Comparison of ENCODE assay signal across 1 cellular context in the genomic region with DNA sequence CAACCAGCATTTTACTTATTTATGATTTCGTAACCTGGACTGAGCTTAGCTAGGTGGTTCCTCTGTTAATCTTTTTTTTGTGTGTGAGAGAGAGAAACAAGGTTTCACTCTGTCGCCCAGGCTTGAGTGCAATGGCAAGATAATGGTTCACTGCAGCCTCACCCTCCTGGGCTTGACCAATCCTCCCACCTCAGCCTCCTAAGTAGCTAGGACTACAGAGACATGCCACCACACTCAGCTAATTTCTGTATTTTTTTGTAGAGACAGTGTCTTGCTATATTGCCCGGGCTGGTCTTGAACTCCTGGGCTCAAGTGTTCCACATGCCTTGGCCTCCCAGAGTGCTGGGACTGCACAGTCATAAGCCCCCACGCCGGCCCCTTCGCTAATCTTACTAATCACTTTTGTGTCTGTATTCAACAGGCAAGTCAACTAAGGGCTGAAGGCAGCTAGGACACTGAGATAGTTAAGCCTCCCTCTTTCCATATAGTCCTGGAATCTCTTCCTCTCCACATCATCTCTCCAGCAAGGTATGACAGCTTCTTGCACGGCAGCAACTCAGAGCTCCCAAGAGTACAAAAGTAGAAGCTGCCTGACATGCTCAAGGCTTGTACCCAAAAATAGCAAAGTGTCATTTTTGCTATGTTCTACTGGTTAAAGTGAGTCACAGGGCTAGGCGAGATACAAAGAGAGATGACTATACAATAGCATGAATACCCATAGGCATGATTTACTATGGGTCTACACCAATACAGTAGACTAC.
TF ChIP-seq lines count a peak whose summit lies in the region.

No MANE protein-coding gene starts in this region.

TF ChIP-seq in K562, 482 proteins besides CTCF, POLR2A, EP300 and RAD21 (continued from another document and continues in another):
- TF ChIP-seq, protein P1, sequence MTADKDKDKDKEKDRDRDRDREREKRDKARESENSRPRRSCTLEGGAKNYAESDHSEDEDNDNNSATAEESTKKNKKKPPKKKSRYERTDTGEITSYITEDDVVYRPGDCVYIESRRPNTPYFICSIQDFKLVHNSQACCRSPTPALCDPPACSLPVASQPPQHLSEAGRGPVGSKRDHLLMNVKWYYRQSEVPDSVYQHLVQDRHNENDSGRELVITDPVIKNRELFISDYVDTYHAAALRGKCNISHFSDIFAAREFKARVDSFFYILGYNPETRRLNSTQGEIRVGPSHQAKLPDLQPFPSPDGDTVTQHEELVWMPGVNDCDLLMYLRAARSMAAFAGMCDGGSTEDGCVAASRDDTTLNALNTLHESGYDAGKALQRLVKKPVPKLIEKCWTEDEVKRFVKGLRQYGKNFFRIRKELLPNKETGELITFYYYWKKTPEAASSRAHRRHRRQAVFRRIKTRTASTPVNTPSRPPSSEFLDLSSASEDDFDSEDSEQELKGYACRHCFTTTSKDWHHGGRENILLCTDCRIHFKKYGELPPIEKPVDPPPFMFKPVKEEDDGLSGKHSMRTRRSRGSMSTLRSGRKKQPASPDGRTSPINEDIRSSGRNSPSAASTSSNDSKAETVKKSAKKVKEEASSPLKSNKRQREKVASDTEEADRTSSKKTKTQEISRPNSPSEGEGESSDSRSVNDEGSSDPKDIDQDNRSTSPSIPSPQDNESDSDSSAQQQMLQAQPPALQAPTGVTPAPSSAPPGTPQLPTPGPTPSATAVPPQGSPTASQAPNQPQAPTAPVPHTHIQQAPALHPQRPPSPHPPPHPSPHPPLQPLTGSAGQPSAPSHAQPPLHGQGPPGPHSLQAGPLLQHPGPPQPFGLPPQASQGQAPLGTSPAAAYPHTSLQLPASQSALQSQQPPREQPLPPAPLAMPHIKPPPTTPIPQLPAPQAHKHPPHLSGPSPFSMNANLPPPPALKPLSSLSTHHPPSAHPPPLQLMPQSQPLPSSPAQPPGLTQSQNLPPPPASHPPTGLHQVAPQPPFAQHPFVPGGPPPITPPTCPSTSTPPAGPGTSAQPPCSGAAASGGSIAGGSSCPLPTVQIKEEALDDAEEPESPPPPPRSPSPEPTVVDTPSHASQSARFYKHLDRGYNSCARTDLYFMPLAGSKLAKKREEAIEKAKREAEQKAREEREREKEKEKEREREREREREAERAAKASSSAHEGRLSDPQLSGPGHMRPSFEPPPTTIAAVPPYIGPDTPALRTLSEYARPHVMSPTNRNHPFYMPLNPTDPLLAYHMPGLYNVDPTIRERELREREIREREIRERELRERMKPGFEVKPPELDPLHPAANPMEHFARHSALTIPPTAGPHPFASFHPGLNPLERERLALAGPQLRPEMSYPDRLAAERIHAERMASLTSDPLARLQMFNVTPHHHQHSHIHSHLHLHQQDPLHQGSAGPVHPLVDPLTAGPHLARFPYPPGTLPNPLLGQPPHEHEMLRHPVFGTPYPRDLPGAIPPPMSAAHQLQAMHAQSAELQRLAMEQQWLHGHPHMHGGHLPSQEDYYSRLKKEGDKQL (CRISPR knock-in tag; IDR thresholded peaks at IDR 0.05; ENCODE audit: borderline replicate concordance) = no peak
- TF ChIP-seq FOXM1 (IDR thresholded peaks at IDR 0.05; ENCODE audit: low read depth) = no peak
- no peak for TF ChIP-seq FOXM1 (CRISPR knock-in tag; IDR thresholded peaks at IDR 0.05; ENCODE audit: low read depth)
- 0 out of 4 replicates have a peak, but pooled peaks of 1 of the 2 experiments have one; percentile 5 for TF ChIP-seq MAZ (CRISPR knock-in tag; conservative IDR thresholded peaks at IDR 0.05 in 1 of 2, IDR thresholded peaks at IDR 0.05 in 1 of 2)
- 0 out of 4 replicates have a peak, but pooled peaks of 1 of the 2 experiments have one; percentile 21 for TF ChIP-seq TBL1XR1 (IDR thresholded peaks at IDR 0.05; ENCODE audit: low read length in 2 of 2)
- peak; percentile 61 for TF ChIP-seq MEIS2 (IDR thresholded peaks at IDR 0.05; ENCODE audit: partially characterized antibody)
- TF ChIP-seq MTA2 (IDR thresholded peaks at IDR 0.05; ENCODE audit: low read depth) = no peak
- TF ChIP-seq, protein P2, sequence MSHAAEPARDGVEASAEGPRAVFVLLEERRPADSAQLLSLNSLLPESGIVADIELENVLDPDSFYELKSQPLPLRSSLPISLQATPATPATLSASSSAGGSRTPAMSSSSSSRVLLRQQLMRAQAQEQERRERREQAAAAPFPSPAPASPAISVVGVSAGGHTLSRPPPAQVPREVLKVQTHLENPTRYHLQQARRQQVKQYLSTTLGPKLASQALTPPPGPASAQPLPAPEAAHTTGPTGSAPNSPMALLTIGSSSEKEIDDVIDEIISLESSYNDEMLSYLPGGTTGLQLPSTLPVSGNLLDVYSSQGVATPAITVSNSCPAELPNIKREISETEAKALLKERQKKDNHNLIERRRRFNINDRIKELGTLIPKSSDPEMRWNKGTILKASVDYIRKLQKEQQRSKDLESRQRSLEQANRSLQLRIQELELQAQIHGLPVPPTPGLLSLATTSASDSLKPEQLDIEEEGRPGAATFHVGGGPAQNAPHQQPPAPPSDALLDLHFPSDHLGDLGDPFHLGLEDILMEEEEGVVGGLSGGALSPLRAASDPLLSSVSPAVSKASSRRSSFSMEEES (CRISPR knock-in tag; IDR thresholded peaks at IDR 0.05) = no peak
- TF ChIP-seq NFYB (IDR thresholded peaks at IDR 0.05; ENCODE audit: extremely low read depth, insufficient read length) = no peak
- peak; percentile 51; the same call in 1 of the 2 replicates for TF ChIP-seq TAL1 (IDR thresholded peaks at IDR 0.05)
- TF ChIP-seq DACH1 (IDR thresholded peaks at IDR 0.05; ENCODE audit: partially characterized antibody) = no peak
- TF ChIP-seq, protein P3, sequence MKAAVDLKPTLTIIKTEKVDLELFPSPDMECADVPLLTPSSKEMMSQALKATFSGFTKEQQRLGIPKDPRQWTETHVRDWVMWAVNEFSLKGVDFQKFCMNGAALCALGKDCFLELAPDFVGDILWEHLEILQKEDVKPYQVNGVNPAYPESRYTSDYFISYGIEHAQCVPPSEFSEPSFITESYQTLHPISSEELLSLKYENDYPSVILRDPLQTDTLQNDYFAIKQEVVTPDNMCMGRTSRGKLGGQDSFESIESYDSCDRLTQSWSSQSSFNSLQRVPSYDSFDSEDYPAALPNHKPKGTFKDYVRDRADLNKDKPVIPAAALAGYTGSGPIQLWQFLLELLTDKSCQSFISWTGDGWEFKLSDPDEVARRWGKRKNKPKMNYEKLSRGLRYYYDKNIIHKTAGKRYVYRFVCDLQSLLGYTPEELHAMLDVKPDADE (conservative IDR thresholded peaks at IDR 0.05; ENCODE audit: control insufficient read depth, low read depth, low read length) = no peak
- TF ChIP-seq FUS (optimal IDR thresholded peaks at IDR 0.05; ENCODE audit: low read depth, low read length) = no peak
- TF ChIP-seq KDM1A (IDR thresholded peaks at IDR 0.05) = peak in 1 of 2 experiments; percentile 60; a peak in 2 of 4 replicates
- TF ChIP-seq, protein P4, sequence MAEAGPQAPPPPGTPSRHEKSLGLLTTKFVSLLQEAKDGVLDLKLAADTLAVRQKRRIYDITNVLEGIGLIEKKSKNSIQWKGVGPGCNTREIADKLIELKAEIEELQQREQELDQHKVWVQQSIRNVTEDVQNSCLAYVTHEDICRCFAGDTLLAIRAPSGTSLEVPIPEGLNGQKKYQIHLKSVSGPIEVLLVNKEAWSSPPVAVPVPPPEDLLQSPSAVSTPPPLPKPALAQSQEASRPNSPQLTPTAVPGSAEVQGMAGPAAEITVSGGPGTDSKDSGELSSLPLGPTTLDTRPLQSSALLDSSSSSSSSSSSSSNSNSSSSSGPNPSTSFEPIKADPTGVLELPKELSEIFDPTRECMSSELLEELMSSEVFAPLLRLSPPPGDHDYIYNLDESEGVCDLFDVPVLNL (CRISPR knock-in tag; IDR thresholded peaks at IDR 0.05; ENCODE audit: low read depth) = no peak
- no peak for TF ChIP-seq ZZZ3 (IDR thresholded peaks at IDR 0.05)
- TF ChIP-seq HMG20B (CRISPR knock-in tag; IDR thresholded peaks at IDR 0.05) = no peak
- no peak for TF ChIP-seq NR4A1 (CRISPR knock-in tag; IDR thresholded peaks at IDR 0.05)
- no peak for TF ChIP-seq NR4A1 (tag; IDR thresholded peaks at IDR 0.05)
- TF ChIP-seq MAFF (IDR thresholded peaks at IDR 0.05; ENCODE audit: low read length) = 0 out of 2 replicates have a peak, but pooled peaks have one; percentile 27
- no peak for TF ChIP-seq SETDB1 (IDR thresholded peaks at IDR 0.05; ENCODE audit: low read length)
- peak; percentile 59; the same call in 1 of the 2 replicates for TF ChIP-seq FOXP1 (CRISPR knock-in tag; IDR thresholded peaks at IDR 0.05)
- TF ChIP-seq ZNF311 (CRISPR knock-in tag; IDR thresholded peaks at IDR 0.05) = no peak
- TF ChIP-seq, protein P5, sequence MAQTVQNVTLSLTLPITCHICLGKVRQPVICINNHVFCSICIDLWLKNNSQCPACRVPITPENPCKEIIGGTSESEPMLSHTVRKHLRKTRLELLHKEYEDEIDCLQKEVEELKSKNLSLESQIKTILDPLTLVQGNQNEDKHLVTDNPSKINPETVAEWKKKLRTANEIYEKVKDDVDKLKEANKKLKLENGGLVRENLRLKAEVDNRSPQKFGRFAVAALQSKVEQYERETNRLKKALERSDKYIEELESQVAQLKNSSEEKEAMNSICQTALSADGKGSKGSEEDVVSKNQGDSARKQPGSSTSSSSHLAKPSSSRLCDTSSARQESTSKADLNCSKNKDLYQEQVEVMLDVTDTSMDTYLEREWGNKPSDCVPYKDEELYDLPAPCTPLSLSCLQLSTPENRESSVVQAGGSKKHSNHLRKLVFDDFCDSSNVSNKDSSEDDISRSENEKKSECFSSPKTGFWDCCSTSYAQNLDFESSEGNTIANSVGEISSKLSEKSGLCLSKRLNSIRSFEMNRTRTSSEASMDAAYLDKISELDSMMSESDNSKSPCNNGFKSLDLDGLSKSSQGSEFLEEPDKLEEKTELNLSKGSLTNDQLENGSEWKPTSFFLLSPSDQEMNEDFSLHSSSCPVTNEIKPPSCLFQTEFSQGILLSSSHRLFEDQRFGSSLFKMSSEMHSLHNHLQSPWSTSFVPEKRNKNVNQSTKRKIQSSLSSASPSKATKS (CRISPR knock-in tag; IDR thresholded peaks at IDR 0.05) = no peak
- TF ChIP-seq SAFB (IDR thresholded peaks at IDR 0.05; ENCODE audit: borderline replicate concordance, low read depth, low read length) = no peak
- TF ChIP-seq KLF1 (tag; IDR thresholded peaks at IDR 0.05) = no peak
- TF ChIP-seq MTA1 (IDR thresholded peaks at IDR 0.05; ENCODE audit: borderline replicate concordance) = no peak
- TF ChIP-seq ZNF12 (CRISPR knock-in tag; IDR thresholded peaks at IDR 0.05) = no peak
- TF ChIP-seq GATAD2B (IDR thresholded peaks at IDR 0.05; ENCODE audit: borderline replicate concordance) = no peak
- TF ChIP-seq, protein P6, sequence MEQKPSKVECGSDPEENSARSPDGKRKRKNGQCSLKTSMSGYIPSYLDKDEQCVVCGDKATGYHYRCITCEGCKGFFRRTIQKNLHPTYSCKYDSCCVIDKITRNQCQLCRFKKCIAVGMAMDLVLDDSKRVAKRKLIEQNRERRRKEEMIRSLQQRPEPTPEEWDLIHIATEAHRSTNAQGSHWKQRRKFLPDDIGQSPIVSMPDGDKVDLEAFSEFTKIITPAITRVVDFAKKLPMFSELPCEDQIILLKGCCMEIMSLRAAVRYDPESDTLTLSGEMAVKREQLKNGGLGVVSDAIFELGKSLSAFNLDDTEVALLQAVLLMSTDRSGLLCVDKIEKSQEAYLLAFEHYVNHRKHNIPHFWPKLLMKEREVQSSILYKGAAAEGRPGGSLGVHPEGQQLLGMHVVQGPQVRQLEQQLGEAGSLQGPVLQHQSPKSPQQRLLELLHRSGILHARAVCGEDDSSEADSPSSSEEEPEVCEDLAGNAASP (IDR thresholded peaks at IDR 0.05) = no peak
- TF ChIP-seq NONO (IDR thresholded peaks at IDR 0.05; ENCODE audit: low read depth in 2 of 2, low read length in 1 of 2) = no peak
- no peak for TF ChIP-seq NCOR1 (IDR thresholded peaks at IDR 0.05)
- 0 out of 2 replicates have a peak, but pooled peaks have one; percentile 53 for TF ChIP-seq LCOR (CRISPR knock-in tag; IDR thresholded peaks at IDR 0.05)
- 0 out of 2 replicates have a peak, but pooled peaks have one; percentile 8 for TF ChIP-seq EHMT2 (IDR thresholded peaks at IDR 0.05)
- TF ChIP-seq BMI1 (IDR thresholded peaks at IDR 0.05; ENCODE audit: low read length) = no peak
- TF ChIP-seq CBX1 (IDR thresholded peaks at IDR 0.05; ENCODE audit: low read depth) = 0 out of 2 replicates have a peak, but pooled peaks have one; percentile 41
- no peak for TF ChIP-seq HDAC3 (IDR thresholded peaks at IDR 0.05; ENCODE audit: borderline replicate concordance, partially characterized antibody)
- TF ChIP-seq PTBP1 (IDR thresholded peaks at IDR 0.05; ENCODE audit: low read depth, low read length) = no peak
- TF ChIP-seq HCFC1 (IDR thresholded peaks at IDR 0.05; ENCODE audit: low read depth, low read length) = no peak
- TF ChIP-seq MCM5 (IDR thresholded peaks at IDR 0.05; ENCODE audit: low read depth) = no peak
- TF ChIP-seq, protein P7, sequence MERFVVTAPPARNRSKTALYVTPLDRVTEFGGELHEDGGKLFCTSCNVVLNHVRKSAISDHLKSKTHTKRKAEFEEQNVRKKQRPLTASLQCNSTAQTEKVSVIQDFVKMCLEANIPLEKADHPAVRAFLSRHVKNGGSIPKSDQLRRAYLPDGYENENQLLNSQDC (CRISPR knock-in tag; IDR thresholded peaks at IDR 0.05) = no peak
- TF ChIP-seq, protein P8, sequence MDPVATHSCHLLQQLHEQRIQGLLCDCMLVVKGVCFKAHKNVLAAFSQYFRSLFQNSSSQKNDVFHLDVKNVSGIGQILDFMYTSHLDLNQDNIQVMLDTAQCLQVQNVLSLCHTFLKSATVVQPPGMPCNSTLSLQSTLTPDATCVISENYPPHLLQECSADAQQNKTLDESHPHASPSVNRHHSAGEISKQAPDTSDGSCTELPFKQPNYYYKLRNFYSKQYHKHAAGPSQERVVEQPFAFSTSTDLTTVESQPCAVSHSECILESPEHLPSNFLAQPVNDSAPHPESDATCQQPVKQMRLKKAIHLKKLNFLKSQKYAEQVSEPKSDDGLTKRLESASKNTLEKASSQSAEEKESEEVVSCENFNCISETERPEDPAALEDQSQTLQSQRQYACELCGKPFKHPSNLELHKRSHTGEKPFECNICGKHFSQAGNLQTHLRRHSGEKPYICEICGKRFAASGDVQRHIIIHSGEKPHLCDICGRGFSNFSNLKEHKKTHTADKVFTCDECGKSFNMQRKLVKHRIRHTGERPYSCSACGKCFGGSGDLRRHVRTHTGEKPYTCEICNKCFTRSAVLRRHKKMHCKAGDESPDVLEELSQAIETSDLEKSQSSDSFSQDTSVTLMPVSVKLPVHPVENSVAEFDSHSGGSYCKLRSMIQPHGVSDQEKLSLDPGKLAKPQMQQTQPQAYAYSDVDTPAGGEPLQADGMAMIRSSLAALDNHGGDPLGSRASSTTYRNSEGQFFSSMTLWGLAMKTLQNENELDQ (CRISPR knock-in tag; IDR thresholded peaks at IDR 0.05; ENCODE audit: borderline replicate concordance) = no peak
- 0 out of 2 replicates have a peak, but pooled peaks have one; percentile 6 for TF ChIP-seq JUN (IDR thresholded peaks at IDR 0.05; ENCODE audit: borderline replicate concordance, low read depth, low read length)
- no peak for TF ChIP-seq JUN (CRISPR knock-in tag; IDR thresholded peaks at IDR 0.05; ENCODE audit: borderline replicate concordance)
- TF ChIP-seq NRF1 (conservative IDR thresholded peaks at IDR 0.05 in 1 of 2, IDR thresholded peaks at IDR 0.05 in 1 of 2) = peak; percentile 46 to 60; a peak in 3 of 4 replicates
- no peak for TF ChIP-seq GABPB1 (CRISPR knock-in tag; IDR thresholded peaks at IDR 0.05)
- no peak for TF ChIP-seq SNIP1 (IDR thresholded peaks at IDR 0.05; ENCODE audit: low read depth)
- TF ChIP-seq C11orf30 (IDR thresholded peaks at IDR 0.05; ENCODE audit: low read depth) = no peak
- TF ChIP-seq MYNN (IDR thresholded peaks at IDR 0.05) = no peak
- TF ChIP-seq MYNN (CRISPR knock-in tag; IDR thresholded peaks at IDR 0.05) = no peak
- TF ChIP-seq FOXA3 (CRISPR knock-in tag; conservative IDR thresholded peaks at IDR 0.05 in 1 of 2, IDR thresholded peaks at IDR 0.05 in 1 of 2) = 0 out of 4 replicates have a peak, but pooled peaks of 1 of the 2 experiments have one; percentile 69
- TF ChIP-seq HNRNPUL1 (IDR thresholded peaks at IDR 0.05; ENCODE audit: low read length) = no peak
- no peak for TF ChIP-seq RBM17 (IDR thresholded peaks at IDR 0.05; ENCODE audit: borderline replicate concordance, low read depth, low read length)
